Comparison of ENCODE assay signal across 11 cellular contexts in the genomic region with DNA sequence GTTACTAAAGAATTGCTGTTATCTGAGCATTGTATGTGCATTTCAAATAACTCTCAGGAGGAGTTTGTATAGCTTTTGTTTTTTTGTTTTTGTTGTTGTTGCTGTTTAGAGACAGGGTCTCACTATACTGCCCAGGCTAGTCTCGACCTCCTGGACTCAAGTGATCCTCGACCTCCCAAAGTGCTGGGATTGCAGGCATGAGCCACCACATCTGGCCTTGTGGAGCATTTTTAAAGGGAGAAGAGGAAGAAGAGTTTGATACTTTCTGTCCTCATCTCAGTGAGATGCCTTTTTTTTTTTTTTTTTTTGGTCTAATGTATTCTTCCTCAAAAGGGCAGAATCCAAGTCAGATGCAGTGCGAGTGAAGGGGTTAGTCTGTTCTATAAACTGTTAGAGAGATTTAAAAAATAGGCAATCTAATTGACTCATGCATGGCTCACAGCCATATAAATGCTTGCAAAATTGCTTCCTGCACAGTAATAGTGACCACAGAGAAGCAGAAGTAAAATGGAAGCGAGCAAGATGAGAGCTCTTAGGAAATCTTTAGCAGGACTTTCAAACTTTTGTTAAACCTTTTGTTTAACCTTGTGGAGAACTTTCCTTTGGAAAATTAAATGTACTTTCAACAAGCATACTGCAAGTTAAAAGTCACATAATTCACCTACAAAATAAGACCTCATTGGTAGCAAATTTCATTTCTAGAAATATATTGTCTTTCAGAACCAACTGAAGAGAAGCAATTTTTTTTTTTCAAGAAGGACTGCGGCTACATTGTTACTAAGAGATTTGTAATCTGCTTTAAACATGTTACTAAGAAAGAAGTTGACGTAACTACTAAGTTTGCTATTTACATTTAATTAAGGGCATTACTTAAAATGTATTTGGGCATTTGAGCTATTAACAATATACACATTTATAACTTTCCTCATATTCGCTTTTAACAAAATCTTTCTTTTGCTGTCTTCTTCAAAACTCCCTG. TPM values are rescaled to one million over a fixed set of nuclear protein-coding genes. Genes with fewer than 3 reads are reported as not detected.
A peak's percentile ranks its signal among the peaks of the same experiment; 100 is the strongest.
DNase-seq lines count a peak whose midpoint lies in the region; ATAC-seq and TF ChIP-seq lines count a peak whose summit lies in the region.
"Had no signal": no experiment of that assay in that cellular context is flagged by ENCODE, and none has a peak within 500 bp of the region (broad histone marks: within the 10 kb centered on the region; RNA-seq: fewer than 3 reads in every experiment).

No MANE protein-coding gene starts in this region.

- no peak overlapping the region for H3K4me2 ChIP-seq in hepatocyte

- no peaks in the 10 kb centered on the region for H3K9me2 ChIP-seq in hepatocyte (replicated peaks; ENCODE audit: insufficient read depth)

- TF ChIP-seq CTCF in MCF 10A (IDR thresholded peaks at IDR 0.05; ENCODE audit: unreplicated experiment) (no peak), breast epithelium (IDR thresholded peaks at IDR 0.05) (no peak), WTC11 (IDR thresholded peaks at IDR 0.05) (no peak), hepatocyte (IDR thresholded peaks at IDR 0.05; ENCODE audit: poor library complexity) (no peak), upper lobe of left lung (IDR thresholded peaks at IDR 0.05) (no peak), mesothelial cell of epicardium (IDR thresholded peaks at IDR 0.05; ENCODE audit: unreplicated experiment) (no peak)

- H3K27ac ChIP-seq in breast epithelium (peak overlapping the region in 1 of 2 donors; percentile 32), hepatocyte (peak overlapping the region; percentile 25), upper lobe of left lung (peak overlapping the region; percentile 32 to 68 (median 64))
- H3K27ac ChIP-seq: 22Rv1 had no signal

- CTCF ChIA-PET in MCF 10A (lab: Yijun Ruan, JAX) (interaction anchor here (0.5 to 2.5 kb wide), 9 partner anchors 15 to 345 kb away, joined by 3 to 15 read pairs (median 3); no protein-coding TSS in a partner anchor), WTC11 (lab: Charles Lee) (interaction anchor here (1.1 kb wide), 1 partner anchor 15 kb away, joined by 3 read pairs; no protein-coding TSS in a partner anchor)

- H3K27me3 Mint-ChIP-seq in MCF 10A (ENCODE audit: insufficient read depth, unreplicated experiment) (no peaks in the 10 kb centered on the region), WTC11 (ENCODE audit: low read depth) (no peaks in the 10 kb centered on the region; the same call in 1 of the 2 replicates), mesothelial cell of epicardium (ENCODE audit: low read depth) (peaks cover 1% of the 10 kb centered on the region)

- H3K36me3 ChIP-seq in breast epithelium = no peaks in the 10 kb centered on the region
- H3K36me3 ChIP-seq in hepatocyte (replicated peaks; ENCODE audit: insufficient read depth, low read depth) = no peaks in the 10 kb centered on the region
- H3K36me3 ChIP-seq in upper lobe of left lung = no peaks in the 10 kb centered on the region

- H3K9me3 ChIP-seq in breast epithelium (no peaks in the 10 kb centered on the region), hepatocyte (ENCODE audit: low read depth) (no peaks in the 10 kb centered on the region), upper lobe of left lung (no peaks in the 10 kb centered on the region)

- no peaks in the 10 kb centered on the region for H4K20me1 ChIP-seq in hepatocyte (ENCODE audit: insufficient read depth, poor library complexity, severe bottlenecking)

- POLR2A ChIA-PET in MCF 10A (lab: Yijun Ruan, JAX) (interaction anchor here (0.5 to 2.9 kb wide), 15 partner anchors 10 to 687 kb away, joined by 3 to 23 read pairs (median 3); a partner anchor contains a TSS), WTC11 (lab: Charles Lee) (no interaction called here)

- peak; percentile 85 for DNase-seq in MCF 10A (ENCODE audit: unreplicated experiment)
- DNase-seq in breast epithelium (ENCODE audit: low spot score in 2 of 2) = no peak
- no peak for DNase-seq in WTC11 (ENCODE audit: low spot score)
- no peak for DNase-seq in hepatocyte (ENCODE audit: low spot score)
- peak in 1 of 2 donors; percentile 30 for DNase-seq in upper lobe of left lung
- DNase-seq in mesothelial cell of epicardium (ENCODE audit: low spot score in 2 of 2, unreplicated experiment in 2 of 2) = no peak
- DNase-seq in cerebellum (ENCODE audit: low spot score) = no peak
- DNase-seq: activated CD8-positive, alpha-beta T cell treated with anti-CD3 and anti-CD28 coated beads for 36 hours; NCI-H1436 treated with DMSO at 0.1 percent for 48 hours had no signal

- ATAC-seq in WTC11 = no peak
- ATAC-seq in upper lobe of left lung (ENCODE audit: low FRiP score in 2 of 2) = peak; percentile 88 to 89
- no peak for ATAC-seq in GM19452 (IDR thresholded peaks at IDR 0.05; ENCODE audit: unreplicated experiment)
- ATAC-seq: activated CD8-positive, alpha-beta T cell treated with anti-CD3 and anti-CD28 coated beads for 36 hours had no signal

- TF ChIP-seq POLR2A in breast epithelium (IDR thresholded peaks at IDR 0.05) (no peak), upper lobe of left lung (IDR thresholded peaks at IDR 0.05) (no peak)

- no peak overlapping the region for H2AFZ ChIP-seq in hepatocyte

- H3K4me1 ChIP-seq in breast epithelium (no peaks in the 10 kb centered on the region), hepatocyte (ENCODE audit: insufficient read depth) (no peaks in the 10 kb centered on the region), upper lobe of left lung (peaks cover 0 to 14% (median 7%) of the 10 kb centered on the region in 4 donors)

- H3K79me2 ChIP-seq in hepatocyte = no peaks in the 10 kb centered on the region

- no peaks in the 10 kb centered on the region for H3K9me3 Mint-ChIP-seq in MCF 10A (ENCODE audit: unreplicated experiment)
- no peaks in the 10 kb centered on the region for H3K9me3 Mint-ChIP-seq in WTC11
- no peaks in the 10 kb centered on the region for H3K9me3 Mint-ChIP-seq in mesothelial cell of epicardium
- H3K9me3 Mint-ChIP-seq: activated CD8-positive, alpha-beta T cell treated with anti-CD3 and anti-CD28 coated beads for 36 hours had no signal

- BruUV-seq in MCF 10A (replicated peaks; lab: Mats Ljungman, UMichigan) = no TSS peak

- no peaks in the 10 kb centered on the region for H3K36me3 Mint-ChIP-seq in MCF 10A (ENCODE audit: insufficient read depth, unreplicated experiment)
- H3K36me3 Mint-ChIP-seq in WTC11 = no peaks in the 10 kb centered on the region
- no peaks in the 10 kb centered on the region for H3K36me3 Mint-ChIP-seq in mesothelial cell of epicardium

- H3K4me3 Mint-ChIP-seq in MCF 10A (ENCODE audit: unreplicated experiment) (peak overlapping the region; percentile 28), WTC11 (no peak overlapping the region), mesothelial cell of epicardium (no peak overlapping the region)
- H3K4me3 Mint-ChIP-seq: activated CD8-positive, alpha-beta T cell treated with anti-CD3 and anti-CD28 coated beads for 36 hours had no signal

- WGBS in hepatocyte (ENCODE audit: low lambda C conversion rate, missing lambda C conversion rate) = 78% methylated on average over 7 of the region's 7 CpGs
- 37 to 38% methylated on average over 7 of the region's 7 CpGs for WGBS in upper lobe of left lung, 2 donors

- H3K4me3 ChIP-seq in breast epithelium (no peak overlapping the region), hepatocyte (no peak overlapping the region), upper lobe of left lung (no peak overlapping the region)

- no peak for TF ChIP-seq EP300 in upper lobe of left lung (IDR thresholded peaks at IDR 0.05)

- peak overlapping the region; percentile 59 for H3K27ac Mint-ChIP-seq in MCF 10A (ENCODE audit: low read depth, unreplicated experiment)
- H3K27ac Mint-ChIP-seq in WTC11 = no peak overlapping the region
- no peak overlapping the region for H3K27ac Mint-ChIP-seq in mesothelial cell of epicardium
- H3K27ac Mint-ChIP-seq: activated CD8-positive, alpha-beta T cell treated with anti-CD3 and anti-CD28 coated beads for 36 hours had no signal

- H3K27me3 ChIP-seq in breast epithelium = no peaks in the 10 kb centered on the region
- H3K27me3 ChIP-seq in hepatocyte = no peaks in the 10 kb centered on the region
- no peaks in the 10 kb centered on the region for H3K27me3 ChIP-seq in upper lobe of left lung

- peaks cover 15% of the 10 kb centered on the region for H3K4me1 Mint-ChIP-seq in MCF 10A (ENCODE audit: insufficient read depth, unreplicated experiment)
- H3K4me1 Mint-ChIP-seq in WTC11 = peaks cover 7% of the 10 kb centered on the region
- H3K4me1 Mint-ChIP-seq in mesothelial cell of epicardium = no peaks in the 10 kb centered on the region

- intact Hi-C loops in MCF 10A (cut with micrococcal nuclease) (loop anchor here (2.0 kb wide), 1 partner anchor 53 kb away; a partner anchor contains a TSS), breast epithelium (cut with DNase I; ENCODE audit: low total_unique reads) (no loop called here)

TF ChIP-seq in WTC11, 78 proteins besides CTCF, POLR2A, EP300 and RAD21:
- TF ChIP-seq ZNF121 (CRISPR knock-in tag; IDR thresholded peaks at IDR 0.05) (0 out of 2 replicates have a peak, but pooled peaks have one; percentile 13), NR2C2 (CRISPR knock-in tag; IDR thresholded peaks at IDR 0.05) (no peak)
TF ChIP-seq in WTC11: peak in this region for 1.

RNA-seq across cellular contexts. Expression of a gene that starts 52.3 kb away (rescaled TPM):
- 44.6 and 47.9 TPM in 2 replicates for total RNA-seq in MCF 10A (2022)
- 10 to 100 TPM; 79.3 to 99.2 (median 86.6) TPM for total RNA-seq in breast epithelium
- 36.1 to 42.2 TPM (median 39.3 TPM) in 3 replicates for total RNA-seq in WTC11 (2021)
- 41.7 and 42.1 TPM in 2 replicates for total RNA-seq in hepatocyte
- polyA plus RNA-seq in hepatocyte = 22.5 and 29.9 TPM in 2 replicates
- 100 to 1,000 TPM in 2 of 6 donors, 10 to 100 TPM in 4; 49.4 to 134 (median 75.9) TPM for total RNA-seq in upper lobe of left lung
- 47.3 to 48.1 TPM (median 48.0 TPM) in 3 replicates for total RNA-seq in mesothelial cell of epicardium
- total RNA-seq in cerebellum = 73.0 TPM

Comparison
In these comparisons a context has a peak if more than half of its experiments do, and no peak if none do; other contexts are left out.
1. ATAC-seq: peak in upper lobe of left lung (2 of 2); none in WTC11 (single experiment) and GM19452 (single experiment).